Comparison of ENCODE assay signal across 1 cellular context in the genomic region with DNA sequence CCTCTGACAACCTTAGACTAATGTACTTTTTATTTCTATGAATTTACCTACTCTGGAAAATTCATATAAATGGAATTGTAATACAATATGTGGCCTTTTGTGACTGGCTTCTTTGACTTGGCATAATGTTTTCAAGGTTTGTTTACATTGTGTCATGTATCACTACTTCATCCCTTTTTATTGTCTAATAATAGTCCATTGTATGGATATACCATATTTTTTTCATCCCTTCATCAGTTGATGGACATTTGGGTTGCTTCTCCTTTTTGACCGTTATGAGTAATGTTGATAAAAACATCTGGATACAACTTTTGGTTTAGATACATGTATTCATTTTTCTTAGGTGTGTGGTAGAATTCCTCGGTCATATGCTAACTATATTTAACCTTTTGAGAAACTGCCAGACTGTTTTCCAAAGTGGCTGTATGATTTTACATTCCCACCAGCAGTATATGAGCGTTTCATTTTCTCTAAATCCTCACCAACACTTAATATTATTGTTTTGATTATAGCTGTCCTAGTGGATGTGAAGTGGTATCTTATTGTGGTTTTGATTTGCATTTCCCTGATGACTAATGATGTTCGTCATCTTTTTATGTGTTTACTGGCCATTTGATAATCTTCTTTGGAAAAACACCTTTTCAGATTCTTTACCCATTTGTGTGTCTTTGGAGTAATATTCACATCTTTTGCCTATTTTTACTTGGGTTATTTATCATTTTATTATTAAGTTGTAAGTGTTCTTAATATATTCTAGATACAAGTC.
TF ChIP-seq lines count a peak whose summit lies in the region.

No MANE protein-coding gene starts in this region.

TF ChIP-seq in K562, 482 proteins besides CTCF, POLR2A, EP300 and RAD21 (continued from another document):
- TF ChIP-seq, protein P1, sequence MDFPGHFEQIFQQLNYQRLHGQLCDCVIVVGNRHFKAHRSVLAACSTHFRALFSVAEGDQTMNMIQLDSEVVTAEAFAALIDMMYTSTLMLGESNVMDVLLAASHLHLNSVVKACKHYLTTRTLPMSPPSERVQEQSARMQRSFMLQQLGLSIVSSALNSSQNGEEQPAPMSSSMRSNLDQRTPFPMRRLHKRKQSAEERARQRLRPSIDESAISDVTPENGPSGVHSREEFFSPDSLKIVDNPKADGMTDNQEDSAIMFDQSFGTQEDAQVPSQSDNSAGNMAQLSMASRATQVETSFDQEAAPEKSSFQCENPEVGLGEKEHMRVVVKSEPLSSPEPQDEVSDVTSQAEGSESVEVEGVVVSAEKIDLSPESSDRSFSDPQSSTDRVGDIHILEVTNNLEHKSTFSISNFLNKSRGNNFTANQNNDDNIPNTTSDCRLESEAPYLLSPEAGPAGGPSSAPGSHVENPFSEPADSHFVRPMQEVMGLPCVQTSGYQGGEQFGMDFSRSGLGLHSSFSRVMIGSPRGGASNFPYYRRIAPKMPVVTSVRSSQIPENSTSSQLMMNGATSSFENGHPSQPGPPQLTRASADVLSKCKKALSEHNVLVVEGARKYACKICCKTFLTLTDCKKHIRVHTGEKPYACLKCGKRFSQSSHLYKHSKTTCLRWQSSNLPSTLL (IDR thresholded peaks at IDR 0.05): no peak
- TF ChIP-seq EGR1 (conservative IDR thresholded peaks at IDR 0.05) (no peak), TRIM24 (IDR thresholded peaks at IDR 0.05) (0 out of 4 replicates have a peak, but pooled peaks of 1 of the 2 experiments have one; percentile 24), ADNP (tag; IDR thresholded peaks at IDR 0.05) (peak; percentile 44; the same call in 1 of the 2 replicates), ILK (tag; IDR thresholded peaks at IDR 0.05; ENCODE audit: borderline replicate concordance, low read depth) (no peak), ZNF274 (IDR thresholded peaks at IDR 0.05; ENCODE audit: borderline replicate concordance, low read depth, low read length) (no peak), ZNF668 (CRISPR knock-in tag; IDR thresholded peaks at IDR 0.05) (no peak), ARID1B (IDR thresholded peaks at IDR 0.05) (0 out of 2 replicates have a peak, but pooled peaks have one; percentile 7), CBX3 (IDR thresholded peaks at IDR 0.05; ENCODE audit: borderline replicate concordance in 1 of 2, low read length in 2 of 2) (peak in 1 of 2 experiments; percentile 35; a peak in 1 of 3 replicates), FOXK2 (conservative IDR thresholded peaks at IDR 0.05 in 1 of 2, IDR thresholded peaks at IDR 0.05 in 1 of 2; ENCODE audit: low read depth in 2 of 2) (no peak), LARP7 (IDR thresholded peaks at IDR 0.05) (no peak), SRSF9 (IDR thresholded peaks at IDR 0.05; ENCODE audit: borderline replicate concordance, low read depth, low read length) (no peak), ELF2 (CRISPR knock-in tag; IDR thresholded peaks at IDR 0.05) (no peak), NR2C1 (IDR thresholded peaks at IDR 0.05) (no peak), NR2C1 (tag; IDR thresholded peaks at IDR 0.05) (no peak), ZNF75A (CRISPR knock-in tag; IDR thresholded peaks at IDR 0.05) (no peak), KLF10 (CRISPR knock-in tag; IDR thresholded peaks at IDR 0.05) (no peak)
- TF ChIP-seq, protein P2, sequence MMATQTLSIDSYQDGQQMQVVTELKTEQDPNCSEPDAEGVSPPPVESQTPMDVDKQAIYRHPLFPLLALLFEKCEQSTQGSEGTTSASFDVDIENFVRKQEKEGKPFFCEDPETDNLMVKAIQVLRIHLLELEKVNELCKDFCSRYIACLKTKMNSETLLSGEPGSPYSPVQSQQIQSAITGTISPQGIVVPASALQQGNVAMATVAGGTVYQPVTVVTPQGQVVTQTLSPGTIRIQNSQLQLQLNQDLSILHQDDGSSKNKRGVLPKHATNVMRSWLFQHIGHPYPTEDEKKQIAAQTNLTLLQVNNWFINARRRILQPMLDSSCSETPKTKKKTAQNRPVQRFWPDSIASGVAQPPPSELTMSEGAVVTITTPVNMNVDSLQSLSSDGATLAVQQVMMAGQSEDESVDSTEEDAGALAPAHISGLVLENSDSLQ (IDR thresholded peaks at IDR 0.05): peak; percentile 38; the same call in 1 of the 2 replicates
- TF ChIP-seq, protein P3, sequence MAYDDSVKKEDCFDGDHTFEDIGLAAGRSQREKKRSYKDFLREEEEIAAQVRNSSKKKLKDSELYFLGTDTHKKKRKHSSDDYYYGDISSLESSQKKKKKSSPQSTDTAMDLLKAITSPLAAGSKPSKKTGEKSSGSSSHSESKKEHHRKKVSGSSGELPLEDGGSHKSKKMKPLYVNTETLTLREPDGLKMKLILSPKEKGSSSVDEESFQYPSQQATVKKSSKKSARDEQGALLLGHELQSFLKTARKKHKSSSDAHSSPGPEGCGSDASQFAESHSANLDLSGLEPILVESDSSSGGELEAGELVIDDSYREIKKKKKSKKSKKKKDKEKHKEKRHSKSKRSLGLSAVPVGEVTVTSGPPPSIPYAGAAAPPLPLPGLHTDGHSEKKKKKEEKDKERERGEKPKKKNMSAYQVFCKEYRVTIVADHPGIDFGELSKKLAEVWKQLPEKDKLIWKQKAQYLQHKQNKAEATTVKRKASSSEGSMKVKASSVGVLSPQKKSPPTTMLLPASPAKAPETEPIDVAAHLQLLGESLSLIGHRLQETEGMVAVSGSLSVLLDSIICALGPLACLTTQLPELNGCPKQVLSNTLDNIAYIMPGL (CRISPR knock-in tag; IDR thresholded peaks at IDR 0.05): no peak
